21 cellular contexts compared by ENCODE assay signal in the genomic region with DNA sequence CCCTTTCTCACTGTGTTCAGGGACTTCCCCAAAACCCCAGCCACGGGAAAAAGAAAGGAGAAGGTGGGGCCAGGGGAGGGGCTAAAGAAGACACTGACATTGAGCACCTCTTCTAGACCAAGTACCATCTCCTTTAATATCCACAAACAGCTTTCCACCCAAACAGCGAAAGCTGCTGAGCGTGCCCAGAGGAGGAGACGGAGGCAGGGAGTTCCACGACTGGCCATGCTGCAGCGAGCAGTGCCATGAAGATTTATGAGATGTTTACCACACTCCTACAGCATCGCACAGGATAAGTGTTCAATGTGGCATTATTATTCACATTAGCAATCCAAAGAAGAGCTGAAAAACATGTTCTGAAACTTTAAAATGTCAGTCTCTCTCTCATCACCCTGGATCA.
A peak's percentile ranks its signal among the peaks of the same experiment; 100 is the strongest.
DNase-seq lines count a peak whose midpoint lies in the region; ATAC-seq, FAIRE-seq and TF ChIP-seq lines count a peak whose summit lies in the region.
"Had no signal": no experiment of that assay in that cellular context is flagged by ENCODE, and none has a peak within 500 bp of the region (broad histone marks: within the 10 kb centered on the region; RNA-seq: fewer than 3 reads in every experiment).

No MANE protein-coding gene starts in this region.

- ATAC-seq in HG03039 (IDR thresholded peaks at IDR 0.05; ENCODE audit: unreplicated experiment) = no peak
- ATAC-seq: activated CD8-positive, alpha-beta T cell treated with anti-CD3 and anti-CD28 coated beads, Interleukin-2, amount 10 ng/mL, durations not matched to agents 7 days and 5 days; activated T-helper 17 cell treated with anti-CD3 and anti-CD28 coated beads, Interleukin-2, amount 50 U/mL, for 72 hours had no signal

- FAIRE-seq in GM12892 (lab: Jason Lieb, UNC) = peak; percentile 44
- FAIRE-seq: endothelial cell of umbilical vein had no signal

- no peak overlapping the region for H2BK5ac ChIP-seq in mesenchymal stem cell (ENCODE audit: low read depth, low read length, poor library complexity, severe bottlenecking)

- no peak overlapping the region for H2BK15ac ChIP-seq in mesenchymal stem cell (ENCODE audit: low read depth, poor library complexity, severe bottlenecking)

- H3K36me3 Mint-ChIP-seq in activated CD4-positive, alpha-beta T cell treated with anti-CD3 and anti-CD28 coated beads, Interleukin-2, amount 10 ng/mL, durations not matched to agents 24 days and 14 days (ENCODE audit: low read depth) = no peaks in the 10 kb centered on the region
- H3K36me3 Mint-ChIP-seq: CD14-positive monocyte had no signal

- no peak for TF ChIP-seq CTCF in stomach (IDR thresholded peaks at IDR 0.05)

- no peak overlapping the region for H3K14ac ChIP-seq in mesenchymal stem cell (ENCODE audit: low read length in 2 of 2)

- peak overlapping the region in 1 of 2 experiments; percentile 62 for H3K18ac ChIP-seq in mesenchymal stem cell (ENCODE audit: low read depth in 1 of 2, low read length in 2 of 2)

- H3K27ac ChIP-seq in cingulate gyrus (ENCODE audit: low read depth, low read length) (peak overlapping the region; percentile 14), mesenchymal stem cell (ENCODE audit: low read length, poor library complexity, severe bottlenecking) (no peak overlapping the region), stomach (peak overlapping the region in 3 of 5 donors; percentile 7 to 60 (median 32))
- H3K27ac ChIP-seq: neutrophil, RWPE1, thyroid gland had no signal

- H2AFZ ChIP-seq in mesenchymal stem cell (ENCODE audit: low read depth, low read length) = no peak overlapping the region

- H2AK5ac ChIP-seq in mesenchymal stem cell (ENCODE audit: low read length, severe bottlenecking) = no peak overlapping the region

- H3K9ac ChIP-seq in mesenchymal stem cell (ENCODE audit: low read length) = peak overlapping the region; percentile 67

- 14% methylated on average over 7 of the region's 7 CpGs for WGBS in mesenchymal stem cell
- WGBS in stomach, 5 donors = 43 to 65% (median 53%) methylated on average over 7 of the region's 7 CpGs

- no peaks in the 10 kb centered on the region for H3K4me1 ChIP-seq in mesenchymal stem cell (ENCODE audit: control insufficient read depth, insufficient read depth, low read depth, low read length)
- H3K4me1 ChIP-seq in stomach = peaks cover 0 to 35% (median 8%) of the 10 kb centered on the region in 4 donors
- H3K4me1 ChIP-seq: thyroid gland had no signal

- H3K4ac ChIP-seq in mesenchymal stem cell (ENCODE audit: low read depth in 1 of 2, low read length in 2 of 2) = no peak overlapping the region

- H3K79me1 ChIP-seq in mesenchymal stem cell (replicated peaks; ENCODE audit: low read length, poor library complexity, severe bottlenecking) = peaks cover 7% of the 10 kb centered on the region

- TF ChIP-seq POLR2A in GM12892 (IDR thresholded peaks at IDR 0.05; ENCODE audit: low read depth, low read length) (no peak), stomach (IDR thresholded peaks at IDR 0.05) (no peak)

- H2BK120ac ChIP-seq in mesenchymal stem cell (ENCODE audit: low read depth, low read length) = no peak overlapping the region

- H3K27ac Mint-ChIP-seq in activated CD4-positive, alpha-beta T cell treated with anti-CD3 and anti-CD28 coated beads, Interleukin-2, amount 10 ng/mL, durations not matched to agents 24 days and 14 days = no peak overlapping the region
- H3K27ac Mint-ChIP-seq: activated CD8-positive, alpha-beta T cell treated with anti-CD3 and anti-CD28 coated beads, Interleukin-2, amount 10 ng/mL, durations not matched to agents 7 days and 5 days; activated T-helper 17 cell treated with anti-CD3 and anti-CD28 coated beads, Interleukin-2, amount 50 U/mL, for 72 hours; CD14-positive monocyte; immature natural killer cell had no signal

- no peaks in the 10 kb centered on the region for H3K27me3 ChIP-seq in mesenchymal stem cell (ENCODE audit: control insufficient read depth in 1 of 2, insufficient read depth in 1 of 2, low read length in 2 of 2)
- H3K27me3 ChIP-seq in stomach = no peaks in the 10 kb centered on the region
- H3K27me3 ChIP-seq: neutrophil, thyroid gland had no signal

- intact Hi-C loops in stomach (cut with DNase I; ENCODE audit: low total_unique reads) = no loop called here
- intact Hi-C loops in activated CD4-positive, alpha-beta T cell treated with anti-CD3 and anti-CD28 coated beads, Interleukin-2, amount 10 ng/mL, durations not matched to agents 24 days and 14 days (cut with micrococcal nuclease) = no loop called here

- peaks cover 15% of the 10 kb centered on the region for H3K9me3 Mint-ChIP-seq in activated CD4-positive, alpha-beta T cell treated with anti-CD3 and anti-CD28 coated beads, Interleukin-2, amount 10 ng/mL, durations not matched to agents 24 days and 14 days

- no peaks in the 10 kb centered on the region for H3K27me3 Mint-ChIP-seq in activated CD4-positive, alpha-beta T cell treated with anti-CD3 and anti-CD28 coated beads, Interleukin-2, amount 10 ng/mL, durations not matched to agents 24 days and 14 days

- no peak overlapping the region for H4K91ac ChIP-seq in mesenchymal stem cell (ENCODE audit: low read length)

- no peaks in the 10 kb centered on the region for H3K4me1 Mint-ChIP-seq in activated CD4-positive, alpha-beta T cell treated with anti-CD3 and anti-CD28 coated beads, Interleukin-2, amount 10 ng/mL, durations not matched to agents 24 days and 14 days
- H3K4me1 Mint-ChIP-seq: activated T-helper 17 cell treated with anti-CD3 and anti-CD28 coated beads, Interleukin-2, amount 50 U/mL, for 72 hours; CD14-positive monocyte; immature natural killer cell had no signal

- H3K36me3 ChIP-seq in mesenchymal stem cell (ENCODE audit: control insufficient read depth in 1 of 2, insufficient read depth in 2 of 2, low read depth in 1 of 2, low read length in 2 of 2) (no peaks in the 10 kb centered on the region), stomach (no peaks in the 10 kb centered on the region)
- H3K36me3 ChIP-seq: neutrophil, thyroid gland had no signal

- no peak overlapping the region for H4K8ac ChIP-seq in mesenchymal stem cell (ENCODE audit: low read length)

- DNase-seq in GM12892 (ENCODE audit: insufficient read length) (no peak), mesenchymal stem cell (peak; percentile 55), stomach (no peak), NCI-H2171 treated with DMSO at 0.1 percent for 48 hours (lab: John Stamatoyannopoulos, UW) (no peak), NCI-H226 (no peak)
- DNase-seq in activated CD4-positive, alpha-beta T cell treated with anti-CD3 and anti-CD28 coated beads, Interleukin-2, amount 10 ng/mL, durations not matched to agents 24 days and 14 days = no peak
- DNase-seq: activated CD8-positive, alpha-beta T cell treated with anti-CD3 and anti-CD28 coated beads, Interleukin-2, amount 10 ng/mL, durations not matched to agents 7 days and 5 days; DMS53; immature natural killer cell; Karpas-422; mesendoderm; stimulated activated CD4-positive, alpha-beta T cell treated with anti-CD3 and anti-CD28 coated beads, Interleukin-4, amount 100 ng/mL, for 1 hour; SW 1271; thyroid gland had no signal

- no peak overlapping the region for H2BK12ac ChIP-seq in mesenchymal stem cell (ENCODE audit: low read length in 2 of 2)

- H3K23ac ChIP-seq in mesenchymal stem cell (ENCODE audit: low read length in 2 of 2) = no peak overlapping the region

- no peak overlapping the region for H3K4me2 ChIP-seq in mesenchymal stem cell (ENCODE audit: low read length, poor library complexity, severe bottlenecking)

- H3K4me3 Mint-ChIP-seq in activated CD4-positive, alpha-beta T cell treated with anti-CD3 and anti-CD28 coated beads, Interleukin-2, amount 10 ng/mL, durations not matched to agents 24 days and 14 days = no peak overlapping the region
- H3K4me3 Mint-ChIP-seq: activated CD8-positive, alpha-beta T cell treated with anti-CD3 and anti-CD28 coated beads, Interleukin-2, amount 10 ng/mL, durations not matched to agents 7 days and 5 days; activated T-helper 17 cell treated with anti-CD3 and anti-CD28 coated beads, Interleukin-2, amount 50 U/mL, for 72 hours; CD14-positive monocyte; immature natural killer cell had no signal

- peaks cover 9% of the 10 kb centered on the region for H3K9me3 ChIP-seq in mesenchymal stem cell (ENCODE audit: control insufficient read depth, low read length)
- peaks cover 0 to 20% (median 14%) of the 10 kb centered on the region in 4 donors for H3K9me3 ChIP-seq in stomach
- H3K9me3 ChIP-seq: neutrophil, thyroid gland had no signal

- no peak for TF ChIP-seq EP300 in stomach (IDR thresholded peaks at IDR 0.05)

- H3K4me3 ChIP-seq in mesenchymal stem cell (ENCODE audit: insufficient read depth in 1 of 2, low read depth in 1 of 2, low read length in 2 of 2) (peak overlapping the region in 1 of 2 experiments; percentile 45), stomach (no peak overlapping the region)
- H3K4me3 ChIP-seq: thyroid gland had no signal
